ENCODE assay signal across 11 cellular contexts in the genomic region with DNA sequence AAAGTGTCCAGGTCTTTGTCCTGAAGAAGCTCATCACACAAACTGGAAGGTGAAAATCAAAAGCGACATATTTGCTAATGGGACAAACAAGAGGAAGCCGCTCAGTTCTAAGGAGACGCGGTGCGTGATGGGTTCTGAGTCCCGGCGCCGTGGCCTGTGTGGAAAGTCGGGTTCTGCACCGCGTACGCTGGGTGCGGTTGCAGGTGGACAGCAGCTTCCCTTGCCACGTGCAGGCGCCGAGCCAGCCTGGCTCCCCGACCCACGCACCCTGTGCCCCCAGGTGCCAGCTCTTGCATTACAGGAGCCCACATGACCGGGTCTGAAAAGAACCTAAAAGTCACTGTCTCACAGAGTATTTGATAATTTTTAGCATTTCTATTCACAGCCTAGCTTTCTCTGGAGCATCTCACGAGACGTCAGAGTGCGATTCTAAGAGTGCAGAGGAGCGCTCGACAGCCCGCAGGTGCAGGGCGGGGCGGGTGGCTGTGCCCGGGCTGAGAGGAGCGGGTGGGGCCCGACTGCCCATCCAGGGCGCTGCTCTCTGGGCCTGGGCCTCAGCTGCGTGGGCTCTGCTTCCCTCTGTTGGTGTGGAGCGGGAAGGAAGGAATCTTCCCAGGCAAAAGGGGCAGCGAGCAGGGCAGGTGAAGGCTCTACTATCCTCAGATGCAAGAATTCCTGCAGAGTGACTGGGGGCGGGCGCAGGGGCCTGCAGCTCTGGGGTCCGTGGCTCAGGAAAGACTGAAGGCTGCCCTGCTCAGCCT. TPM values are rescaled to one million over a fixed set of nuclear protein-coding genes. Genes with fewer than 3 reads are reported as not detected.
DNase-seq lines count a peak whose midpoint lies in the region; ATAC-seq, FAIRE-seq and TF ChIP-seq lines count a peak whose summit lies in the region.
"Had no signal": no experiment of that assay in that cellular context is flagged by ENCODE, and none has a peak within 500 bp of the region (broad histone marks: within the 10 kb centered on the region; RNA-seq: fewer than 3 reads in every experiment).

No MANE protein-coding gene starts in this region.

- H3K36me3 Mint-ChIP-seq in MCF 10A (ENCODE audit: insufficient read depth, unreplicated experiment), result no peaks in the 10 kb centered on the region
- no peaks in the 10 kb centered on the region for H3K36me3 Mint-ChIP-seq in activated CD4-positive, alpha-beta T cell treated with anti-CD3 and anti-CD28 coated beads for 36 hours (ENCODE audit: low read depth)
- H3K36me3 Mint-ChIP-seq: CD4-positive, alpha-beta memory T cell had no signal

- intact Hi-C loops in MCF 10A (cut with micrococcal nuclease), result loop anchor here (5.0 kb wide), 1 partner anchor 404 kb away; no protein-coding TSS in a partner anchor
- intact Hi-C loops in mammary epithelial cell (cut with micrococcal nuclease), result no loop called here
- intact Hi-C loops in activated CD4-positive, alpha-beta T cell treated with anti-CD3 and anti-CD28 coated beads for 36 hours (cut with DNase I, micrococcal nuclease), result no loop called here

- no peaks in the 10 kb centered on the region for H3K9me3 Mint-ChIP-seq in MCF 10A (ENCODE audit: unreplicated experiment)
- H3K9me3 Mint-ChIP-seq in activated CD4-positive, alpha-beta T cell treated with anti-CD3 and anti-CD28 coated beads for 36 hours (ENCODE audit: low read depth), result no peaks in the 10 kb centered on the region

- no peaks in the 10 kb centered on the region for H3K36me3 ChIP-seq in mammary epithelial cell (ENCODE audit: insufficient read depth, low read length)
- no peaks in the 10 kb centered on the region for H3K36me3 ChIP-seq in hepatocyte (replicated peaks; ENCODE audit: insufficient read depth, low read depth)
- H3K36me3 ChIP-seq: vagina had no signal

- peaks cover 43% of the 10 kb centered on the region for H3K27me3 Mint-ChIP-seq in MCF 10A (ENCODE audit: insufficient read depth, unreplicated experiment)
- peaks cover 4% of the 10 kb centered on the region for H3K27me3 Mint-ChIP-seq in activated CD4-positive, alpha-beta T cell treated with anti-CD3 and anti-CD28 coated beads for 36 hours
- H3K27me3 Mint-ChIP-seq: CD4-positive, alpha-beta memory T cell had no signal

- H2AFZ ChIP-seq in mammary epithelial cell (ENCODE audit: low read depth, low read length), result no peak overlapping the region
- no peak overlapping the region for H2AFZ ChIP-seq in hepatocyte

- CTCF ChIA-PET in MCF 10A (lab: Yijun Ruan, JAX), result interaction anchor here (0.5 to 0.7 kb wide), 3 partner anchors 420 to 466 kb away, joined by 3 to 6 read pairs (median 5); no protein-coding TSS in a partner anchor
- CTCF ChIA-PET in mammary epithelial cell (lab: Charles Lee; ENCODE audit: low non-redundant PET), result no interaction called here
- CTCF ChIA-PET in activated CD4-positive, alpha-beta T cell treated with anti-CD3 and anti-CD28 coated beads for 36 hours (lab: Charles Lee), result interaction anchor here (0.6 kb wide), 1 partner anchor 629 kb away, joined by 3 read pairs; no protein-coding TSS in a partner anchor

- H3K79me2 ChIP-seq in mammary epithelial cell (ENCODE audit: insufficient read depth, low read length) (no peaks in the 10 kb centered on the region), hepatocyte (no peaks in the 10 kb centered on the region)

- WGBS in mammary epithelial cell (ENCODE audit: low coverage, missing lambda C conversion rate), result 39% methylated on average over 9 of the region's 37 CpGs
- WGBS in hepatocyte (ENCODE audit: low lambda C conversion rate, missing lambda C conversion rate), result 65% methylated on average over 37 of the region's 37 CpGs

- DNase-seq in MCF 10A (ENCODE audit: unreplicated experiment) (no peak), mammary epithelial cell (no peak), RPMI7951 (ENCODE audit: low read depth) (peak; percentile 10), hepatocyte (ENCODE audit: low spot score) (peak; percentile 55), urothelium cell line (ENCODE audit: low spot score) (peak; percentile 69), COLO829 (ENCODE audit: low spot score) (no peak), GDM1 (lab: John Stamatoyannopoulos, UW) (no peak)
- DNase-seq in activated CD4-positive, alpha-beta T cell treated with anti-CD3 and anti-CD28 coated beads for 36 hours, result no peak
- DNase-seq: CD4-positive, alpha-beta memory T cell; NCI-H774 had no signal

- H3K9me2 ChIP-seq in hepatocyte (replicated peaks; ENCODE audit: insufficient read depth), result no peaks in the 10 kb centered on the region

- dilution Hi-C loops in mammary epithelial cell (cut with HindIII; ENCODE audit: low sequenced_read_pairs), result no loop called here

- peaks cover 31% of the 10 kb centered on the region for H3K9me3 ChIP-seq in mammary epithelial cell (replicated peaks; ENCODE audit: insufficient read depth, low read length)
- no peaks in the 10 kb centered on the region for H3K9me3 ChIP-seq in hepatocyte (ENCODE audit: low read depth)
- H3K9me3 ChIP-seq: vagina had no signal

- H3K9ac ChIP-seq in mammary epithelial cell (ENCODE audit: insufficient read depth, low read length), result no peak overlapping the region

- no peak for ATAC-seq in activated CD4-positive, alpha-beta T cell treated with anti-CD3 and anti-CD28 coated beads for 36 hours

- POLR2A ChIA-PET in MCF 10A (lab: Yijun Ruan, JAX), result no interaction called here
- POLR2A ChIA-PET in activated CD4-positive, alpha-beta T cell treated with anti-CD3 and anti-CD28 coated beads for 36 hours (lab: Charles Lee), result no interaction called here

- FAIRE-seq in urothelium cell line (lab: Jason Lieb, UNC), result no peak

- H3K4me3 Mint-ChIP-seq in MCF 10A (ENCODE audit: unreplicated experiment), result no peak overlapping the region
- no peak overlapping the region for H3K4me3 Mint-ChIP-seq in activated CD4-positive, alpha-beta T cell treated with anti-CD3 and anti-CD28 coated beads for 36 hours
- H3K4me3 Mint-ChIP-seq: CD4-positive, alpha-beta memory T cell had no signal

- H3K27ac ChIP-seq in mammary epithelial cell (ENCODE audit: insufficient read depth, low read depth, low read length) (no peak overlapping the region), hepatocyte (no peak overlapping the region)
- H3K27ac ChIP-seq: vagina had no signal

- H3K4me2 ChIP-seq in mammary epithelial cell (ENCODE audit: insufficient read depth, low read depth, low read length), result no peak overlapping the region
- no peak overlapping the region for H3K4me2 ChIP-seq in hepatocyte

- BruUV-seq in MCF 10A (replicated peaks; lab: Mats Ljungman, UMichigan) (no TSS peak), mammary epithelial cell (replicated peaks; lab: Mats Ljungman, UMichigan) (no TSS peak)

- TF ChIP-seq CTCF in MCF 10A (IDR thresholded peaks at IDR 0.05; ENCODE audit: unreplicated experiment) (peak; percentile 19), mammary epithelial cell (conservative IDR thresholded peaks at IDR 0.05 in 1 of 2, IDR thresholded peaks at IDR 0.05 in 1 of 2; ENCODE audit: extremely low read depth in 1 of 2, insufficient read depth in 1 of 2, low read depth in 1 of 2, low read length in 2 of 2) (no peak), hepatocyte (IDR thresholded peaks at IDR 0.05; ENCODE audit: poor library complexity) (peak; percentile 56)

- H3K4me3 ChIP-seq in mammary epithelial cell (replicated peaks in 1 of 3; ENCODE audit: insufficient read depth in 1 of 3, low read depth in 2 of 3, low read length in 3 of 3), result no peak overlapping the region
- H3K4me3 ChIP-seq in hepatocyte, result no peak overlapping the region
- H3K4me3 ChIP-seq: vagina had no signal

- H3K27me3 ChIP-seq in mammary epithelial cell (ENCODE audit: insufficient read depth, low read length), result no peaks in the 10 kb centered on the region
- peaks cover 5% of the 10 kb centered on the region for H3K27me3 ChIP-seq in hepatocyte
- H3K27me3 ChIP-seq: vagina had no signal

- in situ Hi-C loops in mammary epithelial cell (cut with MboI; ENCODE audit: low sequenced_read_pairs in 2 of 2), result no loop called here

- H3K27ac Mint-ChIP-seq in MCF 10A (ENCODE audit: low read depth, unreplicated experiment), result no peak overlapping the region
- no peak overlapping the region for H3K27ac Mint-ChIP-seq in activated CD4-positive, alpha-beta T cell treated with anti-CD3 and anti-CD28 coated beads for 36 hours
- H3K27ac Mint-ChIP-seq: CD4-positive, alpha-beta memory T cell had no signal

- no peaks in the 10 kb centered on the region for H3K4me1 Mint-ChIP-seq in MCF 10A (ENCODE audit: insufficient read depth, unreplicated experiment)
- no peaks in the 10 kb centered on the region for H3K4me1 Mint-ChIP-seq in activated CD4-positive, alpha-beta T cell treated with anti-CD3 and anti-CD28 coated beads for 36 hours
- H3K4me1 Mint-ChIP-seq: CD4-positive, alpha-beta memory T cell had no signal

- H3K4me1 ChIP-seq in mammary epithelial cell (ENCODE audit: insufficient read depth, low read length), result no peaks in the 10 kb centered on the region
- no peaks in the 10 kb centered on the region for H3K4me1 ChIP-seq in hepatocyte (ENCODE audit: insufficient read depth)
- H3K4me1 ChIP-seq: vagina had no signal

- no peaks in the 10 kb centered on the region for H4K20me1 ChIP-seq in mammary epithelial cell (ENCODE audit: insufficient read depth, low read length)
- H4K20me1 ChIP-seq in hepatocyte (ENCODE audit: insufficient read depth, poor library complexity, severe bottlenecking), result no peaks in the 10 kb centered on the region

RNA-seq across cellular contexts. Expression of a gene that starts 39.4 kb away (rescaled TPM):
- total RNA-seq in MCF 10A (2022), result not detected in 2 replicates
- total RNA-seq in mammary epithelial cell, result under 1 TPM in 1 of 2 donors, not detected in 1; 0.17 TPM
- polyA plus RNA-seq in mammary epithelial cell, result not detected
- not detected for polyA minus RNA-seq in mammary epithelial cell
- 0.60 and 0.78 TPM in 2 replicates for total RNA-seq in RPMI7951 (2014; rRNA removed; shearing (Covaris generic))
- total RNA-seq in hepatocyte, result 0.20 and 0.33 TPM in 2 replicates
- 0.10 TPM in 1 of 2 replicates, not detected in the other for polyA plus RNA-seq in hepatocyte
- total RNA-seq in activated CD4-positive, alpha-beta T cell treated with anti-CD3 and anti-CD28 coated beads for 36 hours, result not detected
- total RNA-seq: CD4-positive, alpha-beta memory T cell had no signal
- polyA plus RNA-seq: CD4-positive, alpha-beta memory T cell had no signal

Comparison
In these comparisons a context has a peak if more than half of its experiments do, and no peak if none do; other contexts are left out.
1. CTCF ChIP-seq: peak in MCF 10A (single experiment) and hepatocyte (single experiment); none in mammary epithelial cell (0 of 2).
2. DNase-seq: peak in RPMI7951 (single experiment), hepatocyte (single experiment) and urothelium cell line (single experiment); none in MCF 10A (single experiment), mammary epithelial cell (single experiment), COLO829 (single experiment), activated CD4-positive, alpha-beta T cell treated with anti-CD3 and anti-CD28 coated beads for 36 hours (single experiment) and GDM1 (single experiment).